ENCODE assay signal across 2 cellular contexts in the genomic region with DNA sequence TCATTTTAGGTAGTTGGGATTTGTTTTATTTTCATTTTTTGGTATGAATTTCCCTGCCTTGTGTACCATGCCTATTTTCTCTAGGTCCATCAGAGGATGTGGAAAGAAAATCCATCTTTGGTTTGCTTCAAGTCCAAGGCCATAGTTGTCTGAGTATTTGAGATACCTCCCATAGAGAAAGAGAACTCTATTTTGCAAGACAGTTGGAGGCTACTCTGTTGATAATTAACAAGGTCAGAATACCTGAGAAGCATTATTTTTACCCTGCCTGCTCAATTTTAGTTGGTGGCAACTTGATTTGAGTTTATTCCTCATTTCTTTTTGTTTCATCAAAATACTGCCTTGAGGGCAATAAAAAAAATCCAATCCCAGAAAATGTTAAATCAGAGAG.
TF ChIP-seq lines count a peak whose summit lies in the region.

No MANE protein-coding gene starts in this region.

TF ChIP-seq in GM12878, 131 proteins besides CTCF, POLR2A, EP300 and RAD21:
- TF ChIP-seq FOXK2 (IDR thresholded peaks at IDR 0.05): no peak
- TF ChIP-seq SREBF2 (IDR thresholded peaks at IDR 0.05; ENCODE audit: low read length): no peak
- TF ChIP-seq, protein P1, sequence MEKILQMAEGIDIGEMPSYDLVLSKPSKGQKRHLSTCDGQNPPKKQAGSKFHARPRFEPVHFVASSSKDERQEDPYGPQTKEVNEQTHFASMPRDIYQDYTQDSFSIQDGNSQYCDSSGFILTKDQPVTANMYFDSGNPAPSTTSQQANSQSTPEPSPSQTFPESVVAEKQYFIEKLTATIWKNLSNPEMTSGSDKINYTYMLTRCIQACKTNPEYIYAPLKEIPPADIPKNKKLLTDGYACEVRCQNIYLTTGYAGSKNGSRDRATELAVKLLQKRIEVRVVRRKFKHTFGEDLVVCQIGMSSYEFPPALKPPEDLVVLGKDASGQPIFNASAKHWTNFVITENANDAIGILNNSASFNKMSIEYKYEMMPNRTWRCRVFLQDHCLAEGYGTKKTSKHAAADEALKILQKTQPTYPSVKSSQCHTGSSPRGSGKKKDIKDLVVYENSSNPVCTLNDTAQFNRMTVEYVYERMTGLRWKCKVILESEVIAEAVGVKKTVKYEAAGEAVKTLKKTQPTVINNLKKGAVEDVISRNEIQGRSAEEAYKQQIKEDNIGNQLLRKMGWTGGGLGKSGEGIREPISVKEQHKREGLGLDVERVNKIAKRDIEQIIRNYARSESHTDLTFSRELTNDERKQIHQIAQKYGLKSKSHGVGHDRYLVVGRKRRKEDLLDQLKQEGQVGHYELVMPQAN (conservative IDR thresholded peaks at IDR 0.05): no peak
- TF ChIP-seq, protein P2, sequence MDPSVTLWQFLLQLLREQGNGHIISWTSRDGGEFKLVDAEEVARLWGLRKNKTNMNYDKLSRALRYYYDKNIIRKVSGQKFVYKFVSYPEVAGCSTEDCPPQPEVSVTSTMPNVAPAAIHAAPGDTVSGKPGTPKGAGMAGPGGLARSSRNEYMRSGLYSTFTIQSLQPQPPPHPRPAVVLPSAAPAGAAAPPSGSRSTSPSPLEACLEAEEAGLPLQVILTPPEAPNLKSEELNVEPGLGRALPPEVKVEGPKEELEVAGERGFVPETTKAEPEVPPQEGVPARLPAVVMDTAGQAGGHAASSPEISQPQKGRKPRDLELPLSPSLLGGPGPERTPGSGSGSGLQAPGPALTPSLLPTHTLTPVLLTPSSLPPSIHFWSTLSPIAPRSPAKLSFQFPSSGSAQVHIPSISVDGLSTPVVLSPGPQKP (IDR thresholded peaks at IDR 0.05; ENCODE audit: low read depth, low read length): no peak
- TF ChIP-seq SMARCA5 (IDR thresholded peaks at IDR 0.05): no peak
- no peak for TF ChIP-seq RCOR1 (conservative IDR thresholded peaks at IDR 0.05; ENCODE audit: low read depth, low read length)
- TF ChIP-seq TAF1 (IDR thresholded peaks at IDR 0.05; ENCODE audit: borderline replicate concordance, low read depth, low read length): no peak
- TF ChIP-seq MEF2A (IDR thresholded peaks at IDR 0.05; ENCODE audit: insufficient read depth, low read depth, low read length): no peak
- no peak for TF ChIP-seq POLR2AphosphoS2 (IDR thresholded peaks at IDR 0.05; ENCODE audit: low read depth, low read length)
- no peak for TF ChIP-seq NFIC (IDR thresholded peaks at IDR 0.05; ENCODE audit: low read depth, low read length)

TF ChIP-seq in HepG2, 621 proteins besides CTCF, POLR2A, EP300 and RAD21:
- no peak for TF ChIP-seq SOX6 (IDR thresholded peaks at IDR 0.05)
- TF ChIP-seq SOX6 (CRISPR knock-in tag; IDR thresholded peaks at IDR 0.05): no peak
- TF ChIP-seq TCF12 (IDR thresholded peaks at IDR 0.05): no peak
- no peak for TF ChIP-seq TCF12 (CRISPR knock-in tag; IDR thresholded peaks at IDR 0.05)
- TF ChIP-seq, protein P3, sequence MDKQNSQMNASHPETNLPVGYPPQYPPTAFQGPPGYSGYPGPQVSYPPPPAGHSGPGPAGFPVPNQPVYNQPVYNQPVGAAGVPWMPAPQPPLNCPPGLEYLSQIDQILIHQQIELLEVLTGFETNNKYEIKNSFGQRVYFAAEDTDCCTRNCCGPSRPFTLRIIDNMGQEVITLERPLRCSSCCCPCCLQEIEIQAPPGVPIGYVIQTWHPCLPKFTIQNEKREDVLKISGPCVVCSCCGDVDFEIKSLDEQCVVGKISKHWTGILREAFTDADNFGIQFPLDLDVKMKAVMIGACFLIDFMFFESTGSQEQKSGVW (CRISPR knock-in tag; IDR thresholded peaks at IDR 0.05; ENCODE audit: borderline replicate concordance): no peak
- TF ChIP-seq PTBP1 (IDR thresholded peaks at IDR 0.05; ENCODE audit: low read depth, low read length, poor library complexity, severe bottlenecking): no peak
- TF ChIP-seq, protein P4, sequence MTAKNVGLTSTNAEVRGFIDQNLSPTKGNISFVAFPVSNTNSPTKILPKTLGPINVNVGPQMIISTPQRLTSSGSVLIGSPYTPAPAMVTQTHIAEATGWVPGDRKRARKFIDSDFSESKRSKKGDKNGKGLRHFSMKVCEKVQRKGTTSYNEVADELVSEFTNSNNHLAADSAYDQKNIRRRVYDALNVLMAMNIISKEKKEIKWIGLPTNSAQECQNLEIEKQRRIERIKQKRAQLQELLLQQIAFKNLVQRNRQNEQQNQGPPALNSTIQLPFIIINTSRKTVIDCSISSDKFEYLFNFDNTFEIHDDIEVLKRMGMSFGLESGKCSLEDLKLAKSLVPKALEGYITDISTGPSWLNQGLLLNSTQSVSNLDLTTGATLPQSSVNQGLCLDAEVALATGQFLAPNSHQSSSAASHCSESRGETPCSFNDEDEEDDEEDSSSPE (CRISPR knock-in tag; IDR thresholded peaks at IDR 0.05): no peak
- TF ChIP-seq NR2F6 (IDR thresholded peaks at IDR 0.05): no peak
- TF ChIP-seq NR2F6 (CRISPR knock-in tag; IDR thresholded peaks at IDR 0.05): no peak
- TF ChIP-seq ZNF180 (CRISPR knock-in tag; IDR thresholded peaks at IDR 0.05; ENCODE audit: borderline replicate concordance, low read depth): no peak
- TF ChIP-seq KLF11 (CRISPR knock-in tag; IDR thresholded peaks at IDR 0.05): no peak
- TF ChIP-seq ZNF556 (CRISPR knock-in tag; IDR thresholded peaks at IDR 0.05; ENCODE audit: borderline replicate concordance): no peak
- TF ChIP-seq SOX13 (IDR thresholded peaks at IDR 0.05): no peak
- TF ChIP-seq SOX13 (CRISPR knock-in tag; conservative IDR thresholded peaks at IDR 0.05 in 1 of 2, IDR thresholded peaks at IDR 0.05 in 1 of 2): no peak
- TF ChIP-seq ZNF720 (CRISPR knock-in tag; IDR thresholded peaks at IDR 0.05): no peak
- TF ChIP-seq, protein P5, sequence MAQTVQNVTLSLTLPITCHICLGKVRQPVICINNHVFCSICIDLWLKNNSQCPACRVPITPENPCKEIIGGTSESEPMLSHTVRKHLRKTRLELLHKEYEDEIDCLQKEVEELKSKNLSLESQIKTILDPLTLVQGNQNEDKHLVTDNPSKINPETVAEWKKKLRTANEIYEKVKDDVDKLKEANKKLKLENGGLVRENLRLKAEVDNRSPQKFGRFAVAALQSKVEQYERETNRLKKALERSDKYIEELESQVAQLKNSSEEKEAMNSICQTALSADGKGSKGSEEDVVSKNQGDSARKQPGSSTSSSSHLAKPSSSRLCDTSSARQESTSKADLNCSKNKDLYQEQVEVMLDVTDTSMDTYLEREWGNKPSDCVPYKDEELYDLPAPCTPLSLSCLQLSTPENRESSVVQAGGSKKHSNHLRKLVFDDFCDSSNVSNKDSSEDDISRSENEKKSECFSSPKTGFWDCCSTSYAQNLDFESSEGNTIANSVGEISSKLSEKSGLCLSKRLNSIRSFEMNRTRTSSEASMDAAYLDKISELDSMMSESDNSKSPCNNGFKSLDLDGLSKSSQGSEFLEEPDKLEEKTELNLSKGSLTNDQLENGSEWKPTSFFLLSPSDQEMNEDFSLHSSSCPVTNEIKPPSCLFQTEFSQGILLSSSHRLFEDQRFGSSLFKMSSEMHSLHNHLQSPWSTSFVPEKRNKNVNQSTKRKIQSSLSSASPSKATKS (CRISPR knock-in tag; IDR thresholded peaks at IDR 0.05): no peak
- TF ChIP-seq, protein P6, sequence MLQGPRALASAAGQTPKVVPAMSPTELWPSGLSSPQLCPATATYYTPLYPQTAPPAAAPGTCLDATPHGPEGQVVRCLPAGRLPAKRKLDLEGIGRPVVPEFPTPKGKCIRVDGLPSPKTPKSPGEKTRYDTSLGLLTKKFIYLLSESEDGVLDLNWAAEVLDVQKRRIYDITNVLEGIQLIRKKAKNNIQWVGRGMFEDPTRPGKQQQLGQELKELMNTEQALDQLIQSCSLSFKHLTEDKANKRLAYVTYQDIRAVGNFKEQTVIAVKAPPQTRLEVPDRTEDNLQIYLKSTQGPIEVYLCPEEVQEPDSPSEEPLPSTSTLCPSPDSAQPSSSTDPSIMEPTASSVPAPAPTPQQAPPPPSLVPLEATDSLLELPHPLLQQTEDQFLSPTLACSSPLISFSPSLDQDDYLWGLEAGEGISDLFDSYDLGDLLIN (CRISPR knock-in tag; IDR thresholded peaks at IDR 0.05; ENCODE audit: borderline replicate concordance): no peak
- TF ChIP-seq CENPX (CRISPR knock-in tag; IDR thresholded peaks at IDR 0.05): no peak
- TF ChIP-seq, protein P7, sequence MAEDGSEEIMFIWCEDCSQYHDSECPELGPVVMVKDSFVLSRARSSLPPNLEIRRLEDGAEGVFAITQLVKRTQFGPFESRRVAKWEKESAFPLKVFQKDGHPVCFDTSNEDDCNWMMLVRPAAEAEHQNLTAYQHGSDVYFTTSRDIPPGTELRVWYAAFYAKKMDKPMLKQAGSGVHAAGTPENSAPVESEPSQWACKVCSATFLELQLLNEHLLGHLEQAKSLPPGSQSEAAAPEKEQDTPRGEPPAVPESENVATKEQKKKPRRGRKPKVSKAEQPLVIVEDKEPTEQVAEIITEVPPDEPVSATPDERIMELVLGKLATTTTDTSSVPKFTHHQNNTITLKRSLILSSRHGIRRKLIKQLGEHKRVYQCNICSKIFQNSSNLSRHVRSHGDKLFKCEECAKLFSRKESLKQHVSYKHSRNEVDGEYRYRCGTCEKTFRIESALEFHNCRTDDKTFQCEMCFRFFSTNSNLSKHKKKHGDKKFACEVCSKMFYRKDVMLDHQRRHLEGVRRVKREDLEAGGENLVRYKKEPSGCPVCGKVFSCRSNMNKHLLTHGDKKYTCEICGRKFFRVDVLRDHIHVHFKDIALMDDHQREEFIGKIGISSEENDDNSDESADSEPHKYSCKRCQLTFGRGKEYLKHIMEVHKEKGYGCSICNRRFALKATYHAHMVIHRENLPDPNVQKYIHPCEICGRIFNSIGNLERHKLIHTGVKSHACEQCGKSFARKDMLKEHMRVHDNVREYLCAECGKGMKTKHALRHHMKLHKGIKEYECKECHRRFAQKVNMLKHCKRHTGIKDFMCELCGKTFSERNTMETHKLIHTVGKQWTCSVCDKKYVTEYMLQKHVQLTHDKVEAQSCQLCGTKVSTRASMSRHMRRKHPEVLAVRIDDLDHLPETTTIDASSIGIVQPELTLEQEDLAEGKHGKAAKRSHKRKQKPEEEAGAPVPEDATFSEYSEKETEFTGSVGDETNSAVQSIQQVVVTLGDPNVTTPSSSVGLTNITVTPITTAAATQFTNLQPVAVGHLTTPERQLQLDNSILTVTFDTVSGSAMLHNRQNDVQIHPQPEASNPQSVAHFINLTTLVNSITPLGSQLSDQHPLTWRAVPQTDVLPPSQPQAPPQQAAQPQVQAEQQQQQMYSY (CRISPR knock-in tag; IDR thresholded peaks at IDR 0.05): no peak
- TF ChIP-seq, protein P8, sequence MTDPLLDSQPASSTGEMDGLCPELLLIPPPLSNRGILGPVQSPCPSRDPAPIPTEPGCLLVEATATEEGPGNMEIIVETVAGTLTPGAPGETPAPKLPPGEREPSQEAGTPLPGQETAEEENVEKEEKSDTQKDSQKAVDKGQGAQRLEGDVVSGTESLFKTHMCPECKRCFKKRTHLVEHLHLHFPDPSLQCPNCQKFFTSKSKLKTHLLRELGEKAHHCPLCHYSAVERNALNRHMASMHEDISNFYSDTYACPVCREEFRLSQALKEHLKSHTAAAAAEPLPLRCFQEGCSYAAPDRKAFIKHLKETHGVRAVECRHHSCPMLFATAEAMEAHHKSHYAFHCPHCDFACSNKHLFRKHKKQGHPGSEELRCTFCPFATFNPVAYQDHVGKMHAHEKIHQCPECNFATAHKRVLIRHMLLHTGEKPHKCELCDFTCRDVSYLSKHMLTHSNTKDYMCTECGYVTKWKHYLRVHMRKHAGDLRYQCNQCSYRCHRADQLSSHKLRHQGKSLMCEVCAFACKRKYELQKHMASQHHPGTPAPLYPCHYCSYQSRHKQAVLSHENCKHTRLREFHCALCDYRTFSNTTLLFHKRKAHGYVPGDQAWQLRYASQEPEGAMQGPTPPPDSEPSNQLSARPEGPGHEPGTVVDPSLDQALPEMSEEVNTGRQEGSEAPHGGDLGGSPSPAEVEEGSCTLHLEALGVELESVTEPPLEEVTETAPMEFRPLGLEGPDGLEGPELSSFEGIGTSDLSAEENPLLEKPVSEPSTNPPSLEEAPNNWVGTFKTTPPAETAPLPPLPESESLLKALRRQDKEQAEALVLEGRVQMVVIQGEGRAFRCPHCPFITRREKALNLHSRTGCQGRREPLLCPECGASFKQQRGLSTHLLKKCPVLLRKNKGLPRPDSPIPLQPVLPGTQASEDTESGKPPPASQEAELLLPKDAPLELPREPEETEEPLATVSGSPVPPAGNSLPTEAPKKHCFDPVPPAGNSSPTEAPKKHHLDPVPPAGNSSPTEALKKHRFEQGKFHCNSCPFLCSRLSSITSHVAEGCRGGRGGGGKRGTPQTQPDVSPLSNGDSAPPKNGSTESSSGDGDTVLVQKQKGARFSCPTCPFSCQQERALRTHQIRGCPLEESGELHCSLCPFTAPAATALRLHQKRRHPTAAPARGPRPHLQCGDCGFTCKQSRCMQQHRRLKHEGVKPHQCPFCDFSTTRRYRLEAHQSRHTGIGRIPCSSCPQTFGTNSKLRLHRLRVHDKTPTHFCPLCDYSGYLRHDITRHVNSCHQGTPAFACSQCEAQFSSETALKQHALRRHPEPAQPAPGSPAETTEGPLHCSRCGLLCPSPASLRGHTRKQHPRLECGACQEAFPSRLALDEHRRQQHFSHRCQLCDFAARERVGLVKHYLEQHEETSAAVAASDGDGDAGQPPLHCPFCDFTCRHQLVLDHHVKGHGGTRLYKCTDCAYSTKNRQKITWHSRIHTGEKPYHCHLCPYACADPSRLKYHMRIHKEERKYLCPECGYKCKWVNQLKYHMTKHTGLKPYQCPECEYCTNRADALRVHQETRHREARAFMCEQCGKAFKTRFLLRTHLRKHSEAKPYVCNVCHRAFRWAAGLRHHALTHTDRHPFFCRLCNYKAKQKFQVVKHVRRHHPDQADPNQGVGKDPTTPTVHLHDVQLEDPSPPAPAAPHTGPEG (CRISPR knock-in tag; IDR thresholded peaks at IDR 0.05): no peak
- TF ChIP-seq, protein P9, sequence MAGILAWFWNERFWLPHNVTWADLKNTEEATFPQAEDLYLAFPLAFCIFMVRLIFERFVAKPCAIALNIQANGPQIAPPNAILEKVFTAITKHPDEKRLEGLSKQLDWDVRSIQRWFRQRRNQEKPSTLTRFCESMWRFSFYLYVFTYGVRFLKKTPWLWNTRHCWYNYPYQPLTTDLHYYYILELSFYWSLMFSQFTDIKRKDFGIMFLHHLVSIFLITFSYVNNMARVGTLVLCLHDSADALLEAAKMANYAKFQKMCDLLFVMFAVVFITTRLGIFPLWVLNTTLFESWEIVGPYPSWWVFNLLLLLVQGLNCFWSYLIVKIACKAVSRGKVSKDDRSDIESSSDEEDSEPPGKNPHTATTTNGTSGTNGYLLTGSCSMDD (CRISPR knock-in tag; IDR thresholded peaks at IDR 0.05): no peak
